Comparison of ENCODE assay signal across 8 cellular contexts in the genomic region with DNA sequence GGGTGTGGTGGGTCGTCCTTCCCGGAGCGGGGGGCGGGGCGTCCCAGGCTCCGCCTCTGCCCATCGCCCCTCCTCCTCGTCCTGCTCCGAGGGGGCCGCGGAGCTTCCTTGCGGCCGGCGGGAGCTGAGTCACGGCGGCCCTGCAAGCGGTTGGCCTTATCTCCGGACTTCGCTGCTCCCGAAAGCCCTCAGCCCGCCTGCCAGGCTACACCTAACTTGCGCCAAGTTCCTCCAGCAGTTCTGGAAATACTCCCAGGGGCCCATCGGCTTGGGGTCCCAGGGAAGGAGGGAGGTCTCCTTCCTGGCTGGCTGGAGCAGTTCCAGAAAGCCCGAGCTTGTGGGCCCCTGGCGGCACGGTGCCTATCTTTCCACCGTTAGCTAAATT. TPM values are rescaled to one million over a fixed set of nuclear protein-coding genes. Genes with fewer than 3 reads are reported as not detected.
A peak's percentile ranks its signal among the peaks of the same experiment; 100 is the strongest.
DNase-seq lines count a peak whose midpoint lies in the region; ATAC-seq and TF ChIP-seq lines count a peak whose summit lies in the region.

No MANE protein-coding gene starts in this region.

- peak; percentile 67 for TF ChIP-seq POLR2A in ovary (IDR thresholded peaks at IDR 0.05)

- DNase-seq in DMS114 treated with DMSO at 0.1 percent for 48 hours (lab: John Stamatoyannopoulos, UW; ENCODE audit: unreplicated experiment) (peak; percentile 49), SJSA1 (ENCODE audit: low read depth in 1 of 2, low spot score in 2 of 2) (peak; percentile 96 to 99), head of caudate nucleus (peak; percentile 58 to 91 (median 82)), ovary (peak; percentile 88 to 95 (median 91)), ureter (ENCODE audit: low spot score) (peak; percentile 87)
- DNase-seq in activated naive CD8-positive, alpha-beta T cell treated with anti-CD3 and anti-CD28 coated beads, Interleukin-2, amount 10 ng/mL, durations not matched to agents 7 days and 5 days = peak; percentile 80

- H3K36me3 ChIP-seq in HUES48 (ENCODE audit: control insufficient read depth, insufficient read depth, low read length) (no peaks in the 10 kb centered on the region), SJSA1 (no peaks in the 10 kb centered on the region), ovary (no peaks in the 10 kb centered on the region)

- peak overlapping the region; percentile 87 for H3K4me3 ChIP-seq in HUES48 (ENCODE audit: low read depth, low read length)
- H3K4me3 ChIP-seq in SJSA1 = peak overlapping the region; percentile 35
- peak overlapping the region; percentile 59 for H3K4me3 ChIP-seq in ovary

- POLR2A ChIA-PET in activated naive CD8-positive, alpha-beta T cell treated with anti-CD3 and anti-CD28 coated beads, Interleukin-2, amount 10 ng/mL, durations not matched to agents 7 days and 5 days (lab: Charles Lee) = interaction anchor here (0.6 to 4.3 kb wide), 9 partner anchors 13 to 94 kb away, joined by 3 to 51 read pairs (median 4); partner anchors contain the start of genes CDKN2AIPNL and JADE2

- 1 to 2% (median 1%) methylated on average over 24 to 27 of the region's 27 CpGs for WGBS in ovary, 3 donors

- peak; percentile 83 for ATAC-seq in GM21390 (IDR thresholded peaks at IDR 0.05; ENCODE audit: unreplicated experiment)
- peak; percentile 77 for ATAC-seq in activated naive CD8-positive, alpha-beta T cell treated with anti-CD3 and anti-CD28 coated beads, Interleukin-2, amount 10 ng/mL, durations not matched to agents 7 days and 5 days (ENCODE audit: low read depth)

- peak in 1 of 3 donors; percentile 26 for TF ChIP-seq CTCF in ovary (IDR thresholded peaks at IDR 0.05)

- H3K27ac ChIP-seq in HUES48 (ENCODE audit: low read depth, low read length) (peak overlapping the region; percentile 99), SJSA1 (peak overlapping the region; percentile 86), ovary (peak overlapping the region; percentile 18 to 81)

- H3K36me3 Mint-ChIP-seq in activated naive CD8-positive, alpha-beta T cell treated with anti-CD3 and anti-CD28 coated beads, Interleukin-2, amount 10 ng/mL, durations not matched to agents 7 days and 5 days = no peaks in the 10 kb centered on the region

- no peak for TF ChIP-seq EP300 in ovary (IDR thresholded peaks at IDR 0.05)

- peak overlapping the region; percentile 82 for H3K4me3 Mint-ChIP-seq in activated naive CD8-positive, alpha-beta T cell treated with anti-CD3 and anti-CD28 coated beads, Interleukin-2, amount 10 ng/mL, durations not matched to agents 7 days and 5 days

- peaks cover 11% of the 10 kb centered on the region for H3K4me1 ChIP-seq in HUES48 (ENCODE audit: control insufficient read depth, insufficient read depth, low read length)
- peaks cover 21% of the 10 kb centered on the region for H3K4me1 ChIP-seq in SJSA1 (replicated peaks)
- H3K4me1 ChIP-seq in ovary (ENCODE audit: insufficient read depth) = peaks cover 13% of the 10 kb centered on the region

- H3K4me1 Mint-ChIP-seq in activated naive CD8-positive, alpha-beta T cell treated with anti-CD3 and anti-CD28 coated beads, Interleukin-2, amount 10 ng/mL, durations not matched to agents 7 days and 5 days = peaks cover 10% of the 10 kb centered on the region

- H3K9me3 ChIP-seq in HUES48 (ENCODE audit: control insufficient read depth, insufficient read depth, low read length) (no peaks in the 10 kb centered on the region), SJSA1 (replicated peaks) (no peaks in the 10 kb centered on the region), ovary (no peaks in the 10 kb centered on the region)

- peak overlapping the region; percentile 83 for H3K27ac Mint-ChIP-seq in activated naive CD8-positive, alpha-beta T cell treated with anti-CD3 and anti-CD28 coated beads, Interleukin-2, amount 10 ng/mL, durations not matched to agents 7 days and 5 days

- intact Hi-C loops in head of caudate nucleus (cut with DNase I) (no loop called here), ovary (cut with DNase I) (loop anchor here in 3 of 4 donors (2.0 to 5.0 kb wide), 3 partner anchors 46 to 61 kb away; partner anchors contain the start of gene JADE2 (in 2 of the 3))

- no peaks in the 10 kb centered on the region for H3K9me3 Mint-ChIP-seq in activated naive CD8-positive, alpha-beta T cell treated with anti-CD3 and anti-CD28 coated beads, Interleukin-2, amount 10 ng/mL, durations not matched to agents 7 days and 5 days

- H3K27me3 ChIP-seq in HUES48 (ENCODE audit: control insufficient read depth, insufficient read depth, low read length) (no peaks in the 10 kb centered on the region), SJSA1 (replicated peaks) (no peaks in the 10 kb centered on the region), ovary (no peaks in the 10 kb centered on the region)

- peak overlapping the region; percentile 95 for H3K9ac ChIP-seq in HUES48 (ENCODE audit: low read depth, low read length)

- H3K27me3 Mint-ChIP-seq in activated naive CD8-positive, alpha-beta T cell treated with anti-CD3 and anti-CD28 coated beads, Interleukin-2, amount 10 ng/mL, durations not matched to agents 7 days and 5 days = peaks cover 1% of the 10 kb centered on the region

RNA-seq across cellular contexts. Expression of gene CDKN2AIPNL, which starts 54.2 kb away (rescaled TPM):
- total RNA-seq in SJSA1 (2014; rRNA removed; shearing (Covaris generic)) = 65.1 and 106 TPM in 2 replicates
- total RNA-seq in activated naive CD8-positive, alpha-beta T cell treated with anti-CD3 and anti-CD28 coated beads, Interleukin-2, amount 10 ng/mL, durations not matched to agents 7 days and 5 days = 10 to 100 TPM; 22.3 to 23.4 TPM
- 10 to 100 TPM; 12.2 to 18.0 (median 15.3) TPM for total RNA-seq in ovary
- polyA plus RNA-seq in ovary = 10 to 100 TPM; 21.1 to 29.0 TPM
- 23.5 TPM for total RNA-seq in ureter

RNA-seq across cellular contexts. Expression of gene JADE2, which starts 59.6 kb away (rescaled TPM):
- total RNA-seq in SJSA1 (2014; rRNA removed; shearing (Covaris generic)) = 12.5 and 14.6 TPM in 2 replicates
- total RNA-seq in activated naive CD8-positive, alpha-beta T cell treated with anti-CD3 and anti-CD28 coated beads, Interleukin-2, amount 10 ng/mL, durations not matched to agents 7 days and 5 days = 100 to 1,000 TPM; 142 to 161 TPM
- total RNA-seq in ovary = 10 to 100 TPM; 31.4 to 82.9 (median 74.9) TPM
- 10 to 100 TPM; 23.2 to 28.1 TPM for polyA plus RNA-seq in ovary
- total RNA-seq in ureter = 68.7 TPM

Comparison
In these comparisons a context has a peak if more than half of its experiments do, and no peak if none do; other contexts are left out.
1. Peak in every context shown above with its lines: DNase-seq, ATAC-seq, H3K4me3 ChIP-seq and H3K27ac ChIP-seq.
2. H3K4me3 ChIP-seq: peak in every context shown above with its lines; median percentile 87 in HUES48; 59 in ovary; 35 in SJSA1.